In genomic region chr17:9023389-9024210, GRCh38 we compare ENCODE assay signal across 11 cellular contexts. TPM values are rescaled to one million over a fixed set of nuclear protein-coding genes. Genes with fewer than 3 reads are reported as not detected.
DNase-seq lines count a peak whose midpoint lies in the region; ATAC-seq and TF ChIP-seq lines count a peak whose summit lies in the region.
"Had no signal": no experiment of that assay in that cellular context is flagged by ENCODE, and none has a peak within 500 bp of the region (broad histone marks: within the 10 kb centered on the region; RNA-seq: fewer than 3 reads in every experiment).

No MANE protein-coding gene starts in this region.

- no peak overlapping the region for H3K27ac Mint-ChIP-seq in activated naive CD4-positive, alpha-beta T cell treated with anti-CD3 and anti-CD28 coated beads for 36 hours
- H3K27ac Mint-ChIP-seq in activated naive CD4-positive, alpha-beta T cell treated with anti-CD3 and anti-CD28 coated beads, Interleukin-2, amount 50 U/mL, for 72 hours, result no peak overlapping the region
- no peak overlapping the region for H3K27ac Mint-ChIP-seq in naive thymus-derived CD8-positive, alpha-beta T cell

- no peak for TF ChIP-seq EP300 in tibial nerve (IDR thresholded peaks at IDR 0.05)

- H3K27me3 ChIP-seq in tibial nerve, result peaks cover 0 to 43% of the 10 kb centered on the region in 2 donors

- H3K9me3 Mint-ChIP-seq in activated naive CD4-positive, alpha-beta T cell treated with anti-CD3 and anti-CD28 coated beads for 36 hours, result no peaks in the 10 kb centered on the region
- H3K9me3 Mint-ChIP-seq in activated naive CD4-positive, alpha-beta T cell treated with anti-CD3 and anti-CD28 coated beads, Interleukin-2, amount 50 U/mL, for 72 hours, result no peaks in the 10 kb centered on the region
- peaks cover 0 to 3% (median 0%) of the 10 kb centered on the region in 9 donors for H3K9me3 Mint-ChIP-seq in naive thymus-derived CD8-positive, alpha-beta T cell

- no peaks in the 10 kb centered on the region for H3K36me3 Mint-ChIP-seq in activated naive CD4-positive, alpha-beta T cell treated with anti-CD3 and anti-CD28 coated beads for 36 hours (ENCODE audit: low read depth)
- peaks cover 0 to 14% of the 10 kb centered on the region in 2 donors for H3K36me3 Mint-ChIP-seq in activated naive CD4-positive, alpha-beta T cell treated with anti-CD3 and anti-CD28 coated beads, Interleukin-2, amount 50 U/mL, for 72 hours
- H3K36me3 Mint-ChIP-seq in naive thymus-derived CD8-positive, alpha-beta T cell, result peaks cover 0 to 5% (median 0%) of the 10 kb centered on the region in 3 donors

- intact Hi-C loops in activated naive CD4-positive, alpha-beta T cell treated with anti-CD3 and anti-CD28 coated beads for 36 hours (cut with micrococcal nuclease), result no loop called here

- no peak for TF ChIP-seq CTCF in tibial nerve (IDR thresholded peaks at IDR 0.05)

- CTCF ChIA-PET in activated naive CD4-positive, alpha-beta T cell treated with anti-CD3 and anti-CD28 coated beads for 36 hours (lab: Charles Lee), result interaction anchor here (0.8 to 1.1 kb wide), 2 partner anchors 21 to 499 kb away, joined by 3 read pairs; no protein-coding TSS in a partner anchor

- peak overlapping the region; percentile 27 for H3K4me3 Mint-ChIP-seq in activated naive CD4-positive, alpha-beta T cell treated with anti-CD3 and anti-CD28 coated beads for 36 hours
- peak overlapping the region in 9 of 10 donors; percentile 30 to 93 (median 66) for H3K4me3 Mint-ChIP-seq in naive thymus-derived CD8-positive, alpha-beta T cell

- peaks cover 0 to 36% (median 23%) of the 10 kb centered on the region in 4 donors for H3K4me1 ChIP-seq in tibial nerve

- peaks cover 6% of the 10 kb centered on the region for H3K4me1 Mint-ChIP-seq in activated naive CD4-positive, alpha-beta T cell treated with anti-CD3 and anti-CD28 coated beads for 36 hours (ENCODE audit: low read depth)
- H3K4me1 Mint-ChIP-seq in naive thymus-derived CD8-positive, alpha-beta T cell, result peaks cover 5 to 18% (median 11%) of the 10 kb centered on the region in 4 donors

- H3K9me3 ChIP-seq in tibial nerve, result no peaks in the 10 kb centered on the region

- peaks cover 61% of the 10 kb centered on the region for H3K27me3 Mint-ChIP-seq in activated naive CD4-positive, alpha-beta T cell treated with anti-CD3 and anti-CD28 coated beads for 36 hours (ENCODE audit: low read depth)
- H3K27me3 Mint-ChIP-seq in naive thymus-derived CD8-positive, alpha-beta T cell, result peaks cover 38 to 63% (median 59%) of the 10 kb centered on the region in 5 donors

- POLR2A ChIA-PET in naive thymus-derived CD8-positive, alpha-beta T cell (lab: Charles Lee), result no interaction called here

- H3K36me3 ChIP-seq in tibial nerve, result no peaks in the 10 kb centered on the region

- no peak for ATAC-seq in activated naive CD4-positive, alpha-beta T cell treated with anti-CD3 and anti-CD28 coated beads, Interleukin-2, amount 50 U/mL, for 72 hours
- ATAC-seq in naive thymus-derived CD8-positive, alpha-beta T cell, result no peak
- no peak for ATAC-seq in HG03280 (IDR thresholded peaks at IDR 0.05; ENCODE audit: unreplicated experiment)
- no peak for ATAC-seq in HG02588 (IDR thresholded peaks at IDR 0.05; ENCODE audit: unreplicated experiment)

- no peak for DNase-seq in activated naive CD4-positive, alpha-beta T cell treated with anti-CD3 and anti-CD28 coated beads for 36 hours
- DNase-seq in activated naive CD4-positive, alpha-beta T cell treated with anti-CD3 and anti-CD28 coated beads, Interleukin-2, amount 50 U/mL, for 72 hours (ENCODE audit: low spot score in 2 of 2), result no peak
- DNase-seq in ecto neural progenitor cell (ENCODE audit: low spot score), result peak; percentile 61
- DNase-seq in naive thymus-derived CD8-positive, alpha-beta T cell, result peak in 2 of 10 donors; percentile 11 to 17
- no peak for DNase-seq in tibial nerve (ENCODE audit: low spot score in 2 of 2)
- no peak for DNase-seq in iPS-NIHi11 (ENCODE audit: low spot score)

- peak overlapping the region; percentile 43 to 71 (median 63) for H3K4me3 ChIP-seq in tibial nerve

- no peak for TF ChIP-seq POLR2A in tibial nerve (IDR thresholded peaks at IDR 0.05)

- H3K27ac ChIP-seq in tibial nerve, result peak overlapping the region in 2 of 4 donors; percentile 25 to 40
- H3K27ac ChIP-seq: epithelial cell of prostate had no signal

- WGBS in tibial nerve, 2 donors, result 13 to 15% methylated on average over 26 to 39 of the region's 49 CpGs

RNA-seq across cellular contexts. Expression of gene NTN1, which starts 2.3 kb away (rescaled TPM):
- total RNA-seq in activated naive CD4-positive, alpha-beta T cell treated with anti-CD3 and anti-CD28 coated beads for 36 hours, result under 1 TPM; 0.31 to 0.47 TPM
- total RNA-seq in activated naive CD4-positive, alpha-beta T cell treated with anti-CD3 and anti-CD28 coated beads, Interleukin-2, amount 50 U/mL, for 72 hours, result 1 to 10 TPM in 1 of 2 donors, under 1 TPM in 1; 0.59 to 1.2 TPM
- total RNA-seq in naive thymus-derived CD8-positive, alpha-beta T cell, result under 1 TPM in 1 of 2 experiments, not detected in 1; 0.05 TPM
- polyA plus RNA-seq in naive thymus-derived CD8-positive, alpha-beta T cell, result not detected
- total RNA-seq in tibial nerve, result 10 to 100 TPM; 15.9 to 31.0 (median 25.0) TPM

RNA-seq across cellular contexts. Expression of gene PIK3R5, which starts 58.1 kb away (rescaled TPM):
- 10 to 100 TPM; 15.9 to 18.1 TPM for total RNA-seq in activated naive CD4-positive, alpha-beta T cell treated with anti-CD3 and anti-CD28 coated beads for 36 hours
- total RNA-seq in activated naive CD4-positive, alpha-beta T cell treated with anti-CD3 and anti-CD28 coated beads, Interleukin-2, amount 50 U/mL, for 72 hours, result 10 to 100 TPM; 32.2 to 46.9 TPM
- 100 to 1,000 TPM in 1 of 2 experiments, 10 to 100 TPM in 1; 94.1 to 104 TPM for total RNA-seq in naive thymus-derived CD8-positive, alpha-beta T cell
- polyA plus RNA-seq in naive thymus-derived CD8-positive, alpha-beta T cell, result 10 to 100 TPM; 20.0 to 44.0 (median 25.8) TPM
- 10 to 100 TPM; 17.8 to 62.1 (median 22.5) TPM for total RNA-seq in tibial nerve
- total RNA-seq: LHCN-M2, lung microvascular endothelial cell had no signal

Comparison
In these comparisons a context has a peak if more than half of its experiments do, and no peak if none do; other contexts are left out.
1. RNA of gene NTN1, which starts 2.3 kb away (total RNA-seq): 15.9 to 31.0 TPM in tibial nerve; 0.59 to 1.2 TPM in activated naive CD4-positive, alpha-beta T cell treated with anti-CD3 and anti-CD28 coated beads, Interleukin-2, amount 50 U/mL, for 72 hours, 0.31 to 0.47 TPM in activated naive CD4-positive, alpha-beta T cell treated with anti-CD3 and anti-CD28 coated beads for 36 hours and 0.05 TPM in naive thymus-derived CD8-positive, alpha-beta T cell; every median in the first group is over 4 times any median in the second.